In genomic region chr9:124859803-124860581, GRCh38 we compare ENCODE assay signal across 9 cellular contexts. TPM values are rescaled to one million over a fixed set of nuclear protein-coding genes. Genes with fewer than 3 reads are reported as not detected.
DNase-seq lines count a peak whose midpoint lies in the region; ATAC-seq and TF ChIP-seq lines count a peak whose summit lies in the region.
"Had no signal": no experiment of that assay in that cellular context is flagged by ENCODE, and none has a peak within 500 bp of the region (broad histone marks: within the 10 kb centered on the region; RNA-seq: fewer than 3 reads in every experiment).

No MANE protein-coding gene starts in this region.

- TF ChIP-seq CTCF in HEK293 (tag by site-specific recombination; IDR thresholded peaks at IDR 0.05) (no peak), fibroblast of mammary gland (conservative IDR thresholded peaks at IDR 0.05; ENCODE audit: control insufficient read depth, insufficient read depth, low read depth, low read length) (no peak)

- no peaks in the 10 kb centered on the region for H3K27me3 ChIP-seq in skeletal muscle tissue (ENCODE audit: control insufficient read depth in 3 of 3, insufficient read depth in 3 of 3, low read length in 3 of 3)

- H3K4me1 Mint-ChIP-seq in T-helper 17 cell = peaks cover 19% of the 10 kb centered on the region

- H3K4me3 ChIP-seq in HEK293 (ENCODE audit: low read depth, low read length) = peak overlapping the region; percentile 86
- H3K4me3 ChIP-seq in fibroblast of mammary gland (ENCODE audit: control insufficient read depth, low read depth, low read length) = peak overlapping the region; percentile 98
- peak overlapping the region; percentile 6 to 97 (median 69) for H3K4me3 ChIP-seq in skeletal muscle tissue (ENCODE audit: low read length in 3 of 3)

- H3K36me3 Mint-ChIP-seq in T-helper 17 cell (ENCODE audit: low read depth) = peaks cover 4% of the 10 kb centered on the region

- peak overlapping the region; percentile 100 for H3K27ac ChIP-seq in HEK293 (ENCODE audit: extremely low read depth, low read depth, low read length)
- H3K27ac ChIP-seq in skeletal muscle tissue (ENCODE audit: low read depth, low read length) = no peak overlapping the region

- H3K27me3 Mint-ChIP-seq in T-helper 17 cell = no peaks in the 10 kb centered on the region

- H3K9ac ChIP-seq in skeletal muscle tissue (ENCODE audit: low read depth in 1 of 3, low read length in 3 of 3) = peak overlapping the region; percentile 90 to 98 (median 92)

- H3K9me3 ChIP-seq in HEK293 (ENCODE audit: control insufficient read depth, insufficient read depth, low read depth, low read length) (no peaks in the 10 kb centered on the region), T-helper 17 cell (ENCODE audit: control insufficient read depth, low read length, poor library complexity, severe bottlenecking) (no peaks in the 10 kb centered on the region), skeletal muscle tissue (ENCODE audit: control insufficient read depth in 3 of 3, low read length in 3 of 3) (no peaks in the 10 kb centered on the region)

- CTCF ChIA-PET in HEK293 (lab: Yijun Ruan, JAX) = interaction anchor here (0.7 to 31.1 kb wide), 8 partner anchors 7 to 148 kb away, joined by 3 to 1257 read pairs (median 12); partner anchors contain the start of genes NR6A1, OLFML2A and WDR38

- H3K27ac Mint-ChIP-seq in T-helper 17 cell = peak overlapping the region; percentile 95

- ATAC-seq in T-helper 17 cell = no peak

- H3K4me3 Mint-ChIP-seq in T-helper 17 cell = peak overlapping the region; percentile 86

- H3K4me1 ChIP-seq in HEK293 (ENCODE audit: control insufficient read depth, insufficient read depth, low read length) = no peaks in the 10 kb centered on the region
- H3K4me1 ChIP-seq in skeletal muscle tissue (ENCODE audit: control insufficient read depth in 3 of 3, insufficient read depth in 3 of 3, low read length in 3 of 3) = peaks cover 29 to 46% (median 33%) of the 10 kb centered on the region in 3 donors

- peaks cover 4 to 51% of the 10 kb centered on the region in 2 experiments; a peak in 2 of 3 replicates for H3K36me3 ChIP-seq in HEK293 (ENCODE audit: control insufficient read depth in 2 of 2, insufficient read depth in 1 of 2, low read length in 2 of 2)
- peaks cover 40 to 43% (median 40%) of the 10 kb centered on the region in 3 donors for H3K36me3 ChIP-seq in skeletal muscle tissue (ENCODE audit: control insufficient read depth in 3 of 3, insufficient read depth in 3 of 3, low read length in 3 of 3)

- POLR2A ChIA-PET in HEK293 (lab: Yijun Ruan, JAX) = interaction anchor here (0.7 to 10.0 kb wide), 11 partner anchors 9 to 271 kb away, joined by 3 to 201 read pairs (median 5); partner anchors contain the start of genes NR6A1 and OLFML2A

- no peak for DNase-seq in T-helper 17 cell
- DNase-seq in fibroblast of mammary gland (ENCODE audit: low read depth) = no peak
- no peak for DNase-seq in NCI-H748 (lab: John Stamatoyannopoulos, UW; ENCODE audit: unreplicated experiment)
- DNase-seq in activated CD8-positive, alpha-beta memory T cell treated with anti-CD3 and anti-CD28 coated beads, Interleukin-2, amount 50 U/mL, for 48 hours = no peak
- DNase-seq in NOMO-1 treated with DMSO at 0.1 percent for 48 hours (lab: John Stamatoyannopoulos, UW; ENCODE audit: unreplicated experiment) = no peak
- DNase-seq: midbrain had no signal

TF ChIP-seq in HEK293, 187 proteins besides CTCF, POLR2A, EP300 and RAD21:
- TF ChIP-seq ZNF76 (tag by site-specific recombination; IDR thresholded peaks at IDR 0.05; ENCODE audit: borderline replicate concordance, low read depth) (peak; percentile 49; the same call in 1 of the 2 replicates), ZNF138 (tag by site-specific recombination; IDR thresholded peaks at IDR 0.05; ENCODE audit: borderline replicate concordance) (no peak)

RNA-seq across cellular contexts. Expression of gene RPL35, which starts 1.8 kb away (rescaled TPM):
- total RNA-seq in T-helper 17 cell (1,000 to 10,000 TPM; 1,657 to 1,708 TPM), skeletal muscle tissue (2,732 TPM)

RNA-seq across cellular contexts. Expression of gene ARPC5L, which starts 1.9 kb away (rescaled TPM):
- total RNA-seq in T-helper 17 cell (10 to 100 TPM; 37.5 to 44.7 TPM), skeletal muscle tissue (7.3 TPM)

RNA-seq across cellular contexts. Expression of gene WDR38, which starts 6.7 kb away (rescaled TPM):
- total RNA-seq in T-helper 17 cell (not detected), skeletal muscle tissue (not detected)
- total RNA-seq: urinary bladder had no signal
